9 cellular contexts compared by ENCODE assay signal in the genomic region with DNA sequence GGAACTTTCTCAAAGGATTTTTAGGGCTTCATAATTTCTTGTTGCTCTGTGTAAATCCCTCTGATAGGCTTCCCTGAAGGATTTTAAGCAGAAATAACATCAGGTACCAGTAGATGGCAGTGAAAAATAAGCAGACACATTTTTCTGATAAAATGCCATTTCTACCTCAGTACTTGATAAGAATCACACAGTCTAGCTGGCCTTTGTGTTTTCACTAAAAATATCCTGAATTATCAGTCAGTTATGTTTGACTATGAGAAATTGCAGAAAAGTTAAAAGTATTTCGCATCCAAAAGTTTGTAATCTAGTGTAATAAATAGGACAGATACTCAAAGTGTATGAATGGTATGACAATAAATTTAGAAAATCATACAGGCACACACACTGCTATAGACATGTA.
DNase-seq lines count a peak whose midpoint lies in the region; ATAC-seq, FAIRE-seq and TF ChIP-seq lines count a peak whose summit lies in the region.
"Had no signal": no experiment of that assay in that cellular context is flagged by ENCODE, and none has a peak within 500 bp of the region (broad histone marks: within the 10 kb centered on the region; RNA-seq: fewer than 3 reads in every experiment).

No MANE protein-coding gene starts in this region.

- intact Hi-C loops in upper lobe of right lung (cut with DNase I): no loop called here

- H3K36me3 ChIP-seq in RWPE2 (ENCODE audit: low read depth) (0 out of 2 replicates have a peak, but pooled peaks cover under 1% of the 10 kb centered on the region), upper lobe of right lung (no peaks in the 10 kb centered on the region)
- peaks cover 6% of the 10 kb centered on the region for H3K36me3 ChIP-seq in effector memory CD4-positive, alpha-beta T cell (ENCODE audit: control insufficient read depth, insufficient read depth, low read length)

- no peaks in the 10 kb centered on the region for H3K4me1 Mint-ChIP-seq in HFFc6 (ENCODE audit: low read depth)
- H3K4me1 Mint-ChIP-seq in stimulated activated memory B cell treated with anti-CD40 and anti-IgM and Interleukin-4, amounts not matched to agents 10 μg/mL and 1 μg/mL and 100 μg/mL, for 72 hours: no peaks in the 10 kb centered on the region
- H3K4me1 Mint-ChIP-seq: IgD-negative memory B cell had no signal

- peaks cover 17% of the 10 kb centered on the region for H3K36me3 Mint-ChIP-seq in HFFc6 (ENCODE audit: low read depth)
- peaks cover 26% of the 10 kb centered on the region for H3K36me3 Mint-ChIP-seq in stimulated activated memory B cell treated with anti-CD40 and anti-IgM and Interleukin-4, amounts not matched to agents 10 μg/mL and 1 μg/mL and 100 μg/mL, for 72 hours

- no peak overlapping the region for H3K4me3 Mint-ChIP-seq in HFFc6
- no peak overlapping the region for H3K4me3 Mint-ChIP-seq in stimulated activated memory B cell treated with anti-CD40 and anti-IgM and Interleukin-4, amounts not matched to agents 10 μg/mL and 1 μg/mL and 100 μg/mL, for 72 hours
- H3K4me3 Mint-ChIP-seq: IgD-negative memory B cell had no signal

- H3K9me3 Mint-ChIP-seq in HFFc6: no peaks in the 10 kb centered on the region
- H3K9me3 Mint-ChIP-seq in stimulated activated memory B cell treated with anti-CD40 and anti-IgM and Interleukin-4, amounts not matched to agents 10 μg/mL and 1 μg/mL and 100 μg/mL, for 72 hours: peaks cover 2% of the 10 kb centered on the region

- no peaks in the 10 kb centered on the region for H3K4me1 ChIP-seq in RWPE2 (ENCODE audit: insufficient read depth, poor library complexity, severe bottlenecking)
- no peaks in the 10 kb centered on the region for H3K4me1 ChIP-seq in upper lobe of right lung
- H3K4me1 ChIP-seq in effector memory CD4-positive, alpha-beta T cell (ENCODE audit: control insufficient read depth, insufficient read depth, low read length, poor library complexity, severe bottlenecking): no peaks in the 10 kb centered on the region

- H3K4me3 ChIP-seq in RWPE2 (ENCODE audit: severe bottlenecking): no peak overlapping the region
- H3K4me3 ChIP-seq in upper lobe of right lung: no peak overlapping the region
- H3K4me3 ChIP-seq in effector memory CD4-positive, alpha-beta T cell (ENCODE audit: insufficient read depth, low read depth, low read length, poor library complexity, severe bottlenecking): no peak overlapping the region

- H3K27ac Mint-ChIP-seq in HFFc6: no peak overlapping the region
- no peak overlapping the region for H3K27ac Mint-ChIP-seq in stimulated activated memory B cell treated with anti-CD40 and anti-IgM and Interleukin-4, amounts not matched to agents 10 μg/mL and 1 μg/mL and 100 μg/mL, for 72 hours
- H3K27ac Mint-ChIP-seq: IgD-negative memory B cell had no signal

- DNase-seq in DMS53 (lab: John Stamatoyannopoulos, UW) (peak; percentile 79), HFFc6 (peak; percentile 50), RWPE2 (ENCODE audit: low spot score) (no peak), frontal cortex (ENCODE audit: low spot score in 2 of 2) (peak; percentile 1 to 8), upper lobe of right lung (no peak)
- no peak for DNase-seq in effector memory CD4-positive, alpha-beta T cell
- DNase-seq in effector CD8-positive, alpha-beta T cell (lab: John Stamatoyannopoulos, UW): no peak

- no peaks in the 10 kb centered on the region; the same call in 1 of the 2 replicates for H3K27me3 Mint-ChIP-seq in HFFc6 (ENCODE audit: insufficient read depth)
- no peaks in the 10 kb centered on the region for H3K27me3 Mint-ChIP-seq in stimulated activated memory B cell treated with anti-CD40 and anti-IgM and Interleukin-4, amounts not matched to agents 10 μg/mL and 1 μg/mL and 100 μg/mL, for 72 hours
- H3K27me3 Mint-ChIP-seq: IgD-negative memory B cell had no signal

- no peaks in the 10 kb centered on the region for H3K9me3 ChIP-seq in RWPE2 (ENCODE audit: severe bottlenecking)
- H3K9me3 ChIP-seq in upper lobe of right lung: no peaks in the 10 kb centered on the region
- no peaks in the 10 kb centered on the region for H3K9me3 ChIP-seq in effector memory CD4-positive, alpha-beta T cell (ENCODE audit: control insufficient read depth, low read length)

- no peak for ATAC-seq in RWPE2 (ENCODE audit: low read depth)
- ATAC-seq in upper lobe of right lung: no peak
- no peak for ATAC-seq in stimulated activated memory B cell treated with anti-CD40 and anti-IgM and Interleukin-4, amounts not matched to agents 10 μg/mL and 1 μg/mL and 100 μg/mL, for 72 hours

- TF ChIP-seq CTCF in HFFc6 (IDR thresholded peaks at IDR 0.05) (peak; percentile 78), RWPE2 (IDR thresholded peaks at IDR 0.05; ENCODE audit: poor library complexity, severe bottlenecking) (peak; percentile 60), upper lobe of right lung (IDR thresholded peaks at IDR 0.05) (peak; percentile 46)

- H3K27ac ChIP-seq in RWPE2 (ENCODE audit: poor library complexity, severe bottlenecking) (no peak overlapping the region), upper lobe of right lung (no peak overlapping the region)
- H3K27ac ChIP-seq in effector memory CD4-positive, alpha-beta T cell (ENCODE audit: insufficient read depth, low read length, poor library complexity, severe bottlenecking): no peak overlapping the region

- H3K27me3 ChIP-seq in RWPE2 (ENCODE audit: insufficient read depth, poor library complexity, severe bottlenecking) (no peaks in the 10 kb centered on the region), upper lobe of right lung (no peaks in the 10 kb centered on the region)
- H3K27me3 ChIP-seq in effector memory CD4-positive, alpha-beta T cell (replicated peaks; ENCODE audit: control insufficient read depth, insufficient read depth, low read length, poor library complexity, severe bottlenecking): no peaks in the 10 kb centered on the region

- peak; percentile 30 for FAIRE-seq in frontal cortex (lab: Jason Lieb, UNC)

Comparison
In these comparisons a context has a peak if more than half of its experiments do, and no peak if none do; other contexts are left out.
1. DNase-seq: peak in DMS53 (single experiment), HFFc6 (single experiment) and frontal cortex (2 of 2); none in RWPE2 (single experiment), upper lobe of right lung (single experiment), effector memory CD4-positive, alpha-beta T cell (0 of 3) and effector CD8-positive, alpha-beta T cell (single experiment).
2. Peak in every context shown above with its lines, with median percentiles within 50 percentile points of each other: CTCF ChIP-seq.